Comparison of ENCODE assay signal across 1 cellular context in the genomic region with DNA sequence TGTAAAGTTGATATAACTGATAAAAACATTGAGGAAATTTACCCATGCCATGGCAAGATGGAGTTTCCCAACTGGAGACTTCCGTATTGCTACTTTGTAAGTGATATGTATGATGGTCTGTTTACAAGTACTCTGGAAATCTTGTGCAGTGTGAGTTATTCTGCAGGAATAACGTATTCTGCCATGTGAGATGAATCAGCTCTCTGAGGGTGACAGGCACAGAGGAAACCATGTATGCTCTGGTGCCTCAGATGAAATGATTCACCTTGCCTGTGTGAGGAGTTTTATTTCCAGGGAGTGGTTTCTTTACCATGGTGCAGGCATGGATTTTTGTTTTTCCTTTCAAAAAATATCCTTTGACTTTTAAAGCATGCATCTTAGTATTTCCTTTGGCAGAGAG.
TF ChIP-seq lines count a peak whose summit lies in the region.

No MANE protein-coding gene starts in this region.

TF ChIP-seq in HepG2, 621 proteins besides CTCF, POLR2A, EP300 and RAD21:
- TF ChIP-seq ZNF720 (CRISPR knock-in tag; IDR thresholded peaks at IDR 0.05), result no peak
- TF ChIP-seq ZNF335 (CRISPR knock-in tag; IDR thresholded peaks at IDR 0.05), result no peak
- TF ChIP-seq, protein P1, sequence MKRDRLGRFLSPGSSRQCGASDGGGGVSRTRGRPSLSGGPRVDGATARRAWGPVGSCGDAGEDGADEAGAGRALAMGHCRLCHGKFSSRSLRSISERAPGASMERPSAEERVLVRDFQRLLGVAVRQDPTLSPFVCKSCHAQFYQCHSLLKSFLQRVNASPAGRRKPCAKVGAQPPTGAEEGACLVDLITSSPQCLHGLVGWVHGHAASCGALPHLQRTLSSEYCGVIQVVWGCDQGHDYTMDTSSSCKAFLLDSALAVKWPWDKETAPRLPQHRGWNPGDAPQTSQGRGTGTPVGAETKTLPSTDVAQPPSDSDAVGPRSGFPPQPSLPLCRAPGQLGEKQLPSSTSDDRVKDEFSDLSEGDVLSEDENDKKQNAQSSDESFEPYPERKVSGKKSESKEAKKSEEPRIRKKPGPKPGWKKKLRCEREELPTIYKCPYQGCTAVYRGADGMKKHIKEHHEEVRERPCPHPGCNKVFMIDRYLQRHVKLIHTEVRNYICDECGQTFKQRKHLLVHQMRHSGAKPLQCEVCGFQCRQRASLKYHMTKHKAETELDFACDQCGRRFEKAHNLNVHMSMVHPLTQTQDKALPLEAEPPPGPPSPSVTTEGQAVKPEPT (CRISPR knock-in tag; IDR thresholded peaks at IDR 0.05; ENCODE audit: low read depth), result no peak
- no peak for TF ChIP-seq TOPORS (CRISPR knock-in tag; IDR thresholded peaks at IDR 0.05)
- no peak for TF ChIP-seq ZNF460 (CRISPR knock-in tag; IDR thresholded peaks at IDR 0.05; ENCODE audit: borderline replicate concordance)
- no peak for TF ChIP-seq SMAD9 (CRISPR knock-in tag; IDR thresholded peaks at IDR 0.05)
- no peak for TF ChIP-seq CEBPG (CRISPR knock-in tag; IDR thresholded peaks at IDR 0.05)
- TF ChIP-seq ZEB1 (IDR thresholded peaks at IDR 0.05; ENCODE audit: insufficient replicate concordance, low read depth), result no peak
- no peak for TF ChIP-seq KLF13 (CRISPR knock-in tag; IDR thresholded peaks at IDR 0.05)
- TF ChIP-seq GABPA (IDR thresholded peaks at IDR 0.05; ENCODE audit: low read depth, low read length), result no peak
- TF ChIP-seq GABPA (CRISPR knock-in tag; IDR thresholded peaks at IDR 0.05; ENCODE audit: low read depth), result no peak
- TF ChIP-seq ERF (CRISPR knock-in tag; IDR thresholded peaks at IDR 0.05), result no peak
